Comparison of ENCODE assay signal across 9 cellular contexts in genomic region chr2:144414324-144414845, GRCh38.
A peak's percentile ranks its signal among the peaks of the same experiment; 100 is the strongest.
DNase-seq lines count a peak whose midpoint lies in the region; ATAC-seq lines count a peak whose summit lies in the region.
"Had no signal": no experiment of that assay in that cellular context is flagged by ENCODE, and none has a peak within 500 bp of the region (broad histone marks: within the 10 kb centered on the region; RNA-seq: fewer than 3 reads in every experiment).

No MANE protein-coding gene starts in this region.

- H3K4me1 ChIP-seq in adipocyte (ENCODE audit: control insufficient read depth, insufficient read depth, low read length): peaks cover 40% of the 10 kb centered on the region

- H3K9ac ChIP-seq in adipocyte (ENCODE audit: low read length): peak overlapping the region; percentile 81

- H3K9me3 ChIP-seq in adipocyte (ENCODE audit: control insufficient read depth, low read length): no peaks in the 10 kb centered on the region

- peak overlapping the region; percentile 55 for H3K27ac Mint-ChIP-seq in activated CD4-positive, alpha-beta T cell treated with anti-CD3 and anti-CD28 coated beads, Interleukin-2, amount 10 ng/mL, durations not matched to agents 24 days and 14 days
- H3K27ac Mint-ChIP-seq in memory B cell: peak overlapping the region; percentile 19
- H3K27ac Mint-ChIP-seq: CD4-positive, CD25-positive, alpha-beta regulatory T cell had no signal

- no peak for DNase-seq in activated CD4-positive, alpha-beta T cell treated with anti-CD3 and anti-CD28 coated beads, Interleukin-2, amount 10 ng/mL, durations not matched to agents 24 days and 14 days
- no peak for DNase-seq in activated CD4-positive, alpha-beta T cell treated with anti-CD3 and anti-CD28 coated beads, Interleukin-2, amount 50 U/mL, for 4 hours
- DNase-seq in adipocyte (ENCODE audit: low read depth) (peak; percentile 89), memory B cell (ENCODE audit: low spot score in 2 of 2) (no peak), NCI-H526 (lab: John Stamatoyannopoulos, UW) (no peak), left colon (no peak), cortex of kidney (lab: John Stamatoyannopoulos, UW) (no peak)

- peak; percentile 79 for ATAC-seq in HG03108 (IDR thresholded peaks at IDR 0.05; ENCODE audit: unreplicated experiment)
- ATAC-seq in memory B cell (ENCODE audit: low read depth): no peak
- ATAC-seq in left colon: no peak

- peaks cover 15% of the 10 kb centered on the region for H3K36me3 Mint-ChIP-seq in activated CD4-positive, alpha-beta T cell treated with anti-CD3 and anti-CD28 coated beads, Interleukin-2, amount 10 ng/mL, durations not matched to agents 24 days and 14 days (ENCODE audit: low read depth)
- peaks cover 21% of the 10 kb centered on the region for H3K36me3 Mint-ChIP-seq in memory B cell
- H3K36me3 Mint-ChIP-seq: CD4-positive, CD25-positive, alpha-beta regulatory T cell had no signal

- H3K4me1 Mint-ChIP-seq in activated CD4-positive, alpha-beta T cell treated with anti-CD3 and anti-CD28 coated beads, Interleukin-2, amount 10 ng/mL, durations not matched to agents 24 days and 14 days: peaks cover 18% of the 10 kb centered on the region
- peaks cover 15% of the 10 kb centered on the region for H3K4me1 Mint-ChIP-seq in memory B cell
- H3K4me1 Mint-ChIP-seq: CD4-positive, CD25-positive, alpha-beta regulatory T cell had no signal

- no peaks in the 10 kb centered on the region for H3K27me3 Mint-ChIP-seq in activated CD4-positive, alpha-beta T cell treated with anti-CD3 and anti-CD28 coated beads, Interleukin-2, amount 10 ng/mL, durations not matched to agents 24 days and 14 days
- no peaks in the 10 kb centered on the region for H3K27me3 Mint-ChIP-seq in memory B cell
- H3K27me3 Mint-ChIP-seq: CD4-positive, CD25-positive, alpha-beta regulatory T cell had no signal

- intact Hi-C loops in activated CD4-positive, alpha-beta T cell treated with anti-CD3 and anti-CD28 coated beads, Interleukin-2, amount 10 ng/mL, durations not matched to agents 24 days and 14 days (cut with micrococcal nuclease): loop anchor here (1.0 to 5.0 kb wide), 7 partner anchors 31 to 231 kb away; no protein-coding TSS in a partner anchor
- intact Hi-C loops in left colon (cut with DNase I, micrococcal nuclease): no loop called here

- peaks cover 11% of the 10 kb centered on the region for H3K9me3 Mint-ChIP-seq in activated CD4-positive, alpha-beta T cell treated with anti-CD3 and anti-CD28 coated beads, Interleukin-2, amount 10 ng/mL, durations not matched to agents 24 days and 14 days
- H3K9me3 Mint-ChIP-seq in memory B cell: peaks cover 3% of the 10 kb centered on the region

- no peaks in the 10 kb centered on the region for H3K27me3 ChIP-seq in adipocyte (replicated peaks; ENCODE audit: control insufficient read depth, insufficient read depth, low read length)

- H3K36me3 ChIP-seq in adipocyte (ENCODE audit: control insufficient read depth, insufficient read depth, low read length, severe bottlenecking): peaks cover 33% of the 10 kb centered on the region

- H3K4me3 ChIP-seq in adipocyte (ENCODE audit: low read length): peak overlapping the region; percentile 23

- H3K4me3 Mint-ChIP-seq in activated CD4-positive, alpha-beta T cell treated with anti-CD3 and anti-CD28 coated beads, Interleukin-2, amount 10 ng/mL, durations not matched to agents 24 days and 14 days: peak overlapping the region; percentile 12
- H3K4me3 Mint-ChIP-seq in memory B cell: no peak overlapping the region
- H3K4me3 Mint-ChIP-seq: CD4-positive, CD25-positive, alpha-beta regulatory T cell had no signal
